In the genomic region with DNA sequence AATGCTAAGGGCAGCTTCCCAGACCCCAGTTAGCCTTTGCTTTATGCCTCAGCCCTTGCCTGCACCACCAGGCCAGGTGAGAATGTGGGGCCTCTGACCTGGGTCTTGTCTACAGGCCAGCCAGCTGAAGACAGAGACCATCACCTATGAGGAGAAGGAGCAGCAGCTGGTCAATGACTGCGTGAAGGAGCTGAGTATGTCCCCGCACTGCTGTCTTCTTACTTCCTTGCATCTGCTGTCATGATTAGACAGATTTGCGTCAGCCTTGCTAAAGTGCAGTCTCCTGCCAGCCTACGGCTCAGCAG, we compare ENCODE assay signal across 11 cellular contexts.
DNase-seq lines count a peak whose midpoint lies in the region; ATAC-seq, FAIRE-seq and TF ChIP-seq lines count a peak whose summit lies in the region.
"Had no signal": no experiment of that assay in that cellular context is flagged by ENCODE, and none has a peak within 500 bp of the region (broad histone marks: within the 10 kb centered on the region; RNA-seq: fewer than 3 reads in every experiment).

No MANE protein-coding gene starts in this region.

- no peak overlapping the region for H3K4me3 Mint-ChIP-seq in activated CD4-positive, alpha-beta T cell treated with anti-CD3 and anti-CD28 coated beads for 36 hours
- H3K4me3 Mint-ChIP-seq in astrocyte (ENCODE audit: unreplicated experiment) (no peak overlapping the region), osteocyte (ENCODE audit: unreplicated experiment) (no peak overlapping the region)

- no peak overlapping the region for H3K4me2 ChIP-seq in astrocyte (ENCODE audit: low read length)

- H3K27me3 ChIP-seq in astrocyte (ENCODE audit: insufficient read depth, low read length), result no peaks in the 10 kb centered on the region
- H3K27me3 ChIP-seq: dorsolateral prefrontal cortex had no signal

- H3K9me3 ChIP-seq in astrocyte (ENCODE audit: insufficient read depth, low read depth, low read length), result no peaks in the 10 kb centered on the region

- no peaks in the 10 kb centered on the region for H3K27me3 Mint-ChIP-seq in activated CD4-positive, alpha-beta T cell treated with anti-CD3 and anti-CD28 coated beads for 36 hours
- H3K27me3 Mint-ChIP-seq in astrocyte (ENCODE audit: low read depth, unreplicated experiment) (no peaks in the 10 kb centered on the region), osteocyte (ENCODE audit: unreplicated experiment) (no peaks in the 10 kb centered on the region)

- H2AFZ ChIP-seq in astrocyte (ENCODE audit: low read depth, low read length), result no peak overlapping the region

- peaks cover 11% of the 10 kb centered on the region for H3K36me3 ChIP-seq in astrocyte (ENCODE audit: insufficient read depth, low read length)

- no peak overlapping the region for H3K27ac ChIP-seq in astrocyte (ENCODE audit: low read depth, low read length)

- intact Hi-C loops in activated CD4-positive, alpha-beta T cell treated with anti-CD3 and anti-CD28 coated beads for 36 hours (cut with DNase I, micrococcal nuclease), result loop anchor here (1.0 to 2.0 kb wide), 3 partner anchors 73 to 297 kb away; no protein-coding TSS in a partner anchor

- CTCF ChIA-PET in activated CD4-positive, alpha-beta T cell treated with anti-CD3 and anti-CD28 coated beads for 36 hours (lab: Charles Lee), result interaction anchor here (0.5 to 5.9 kb wide), 37 partner anchors 9 to 1348 kb away, joined by 3 to 41 read pairs (median 4); a partner anchor contains a TSS

- peaks cover 10% of the 10 kb centered on the region for H3K4me1 ChIP-seq in astrocyte (ENCODE audit: insufficient read depth, low read length)

- H3K4me1 Mint-ChIP-seq in activated CD4-positive, alpha-beta T cell treated with anti-CD3 and anti-CD28 coated beads for 36 hours, result peaks cover 13% of the 10 kb centered on the region
- H3K4me1 Mint-ChIP-seq in astrocyte (ENCODE audit: low read depth, unreplicated experiment) (peaks cover 49% of the 10 kb centered on the region), osteocyte (ENCODE audit: unreplicated experiment) (peaks cover 9% of the 10 kb centered on the region)

- no peak overlapping the region for H3K4me3 ChIP-seq in astrocyte (ENCODE audit: insufficient read depth, low read depth, low read length)
- H3K4me3 ChIP-seq: dorsolateral prefrontal cortex had no signal

- FAIRE-seq in astrocyte (lab: Jason Lieb, UNC), result no peak
- FAIRE-seq: A204.1 had no signal

- TF ChIP-seq CTCF in astrocyte (IDR thresholded peaks at IDR 0.05; ENCODE audit: insufficient read depth, low read depth, low read length), result no peak
- peak; percentile 8 for TF ChIP-seq CTCF in osteocyte (IDR thresholded peaks at IDR 0.05)

- H3K9ac ChIP-seq in astrocyte (ENCODE audit: low read length), result no peak overlapping the region

- DNase-seq in activated CD4-positive, alpha-beta T cell treated with anti-CD3 and anti-CD28 coated beads for 36 hours, result no peak
- DNase-seq in activated CD4-positive, alpha-beta T cell treated with anti-CD3 and anti-CD28 coated beads, Interleukin-2, amount 50 U/mL, for 1 hour, result no peak
- DNase-seq in NCI-H524 treated with DMSO at 0.1 percent for 48 hours (lab: John Stamatoyannopoulos, UW) (peak; percentile 68), astrocyte (ENCODE audit: low read depth) (no peak), osteocyte (ENCODE audit: extremely low spot score, unreplicated experiment) (no peak), T-helper 1 cell (no peak), NCI-H82 (lab: John Stamatoyannopoulos, UW) (no peak), NCI-H187 (lab: John Stamatoyannopoulos, UW) (no peak)

- H3K27ac Mint-ChIP-seq in activated CD4-positive, alpha-beta T cell treated with anti-CD3 and anti-CD28 coated beads for 36 hours, result no peak overlapping the region
- H3K27ac Mint-ChIP-seq in astrocyte (ENCODE audit: unreplicated experiment) (peak overlapping the region; percentile 3), osteocyte (ENCODE audit: unreplicated experiment) (no peak overlapping the region)
- H3K27ac Mint-ChIP-seq: activated T-helper 2 cell treated with anti-CD3 and anti-CD28 coated beads, Interferon-gamma antibody, Interleukin-2, Interleukin-4, amounts not matched to agents 10 μg/mL and 5 μg/mL and 100 μg/mL, durations not matched to agents 14 hours and 24 hours and 36 hours had no signal

- POLR2A ChIA-PET in activated CD4-positive, alpha-beta T cell treated with anti-CD3 and anti-CD28 coated beads for 36 hours (lab: Charles Lee), result interaction anchor here (0.6 kb wide), 1 partner anchor 125 kb away, joined by 6 read pairs; no protein-coding TSS in a partner anchor

- peaks cover 46% of the 10 kb centered on the region for H4K20me1 ChIP-seq in astrocyte (ENCODE audit: insufficient read depth, low read length)

- H3K36me3 Mint-ChIP-seq in activated CD4-positive, alpha-beta T cell treated with anti-CD3 and anti-CD28 coated beads for 36 hours (ENCODE audit: low read depth), result peaks cover 9% of the 10 kb centered on the region
- H3K36me3 Mint-ChIP-seq in astrocyte (ENCODE audit: low read depth, unreplicated experiment) (peaks cover 31% of the 10 kb centered on the region), osteocyte (ENCODE audit: unreplicated experiment) (peaks cover 27% of the 10 kb centered on the region)

- ATAC-seq in activated CD4-positive, alpha-beta T cell treated with anti-CD3 and anti-CD28 coated beads for 36 hours, result peak; percentile 23

- H3K79me2 ChIP-seq in astrocyte (ENCODE audit: insufficient read depth, low read length), result no peaks in the 10 kb centered on the region

- no peaks in the 10 kb centered on the region for H3K9me3 Mint-ChIP-seq in activated CD4-positive, alpha-beta T cell treated with anti-CD3 and anti-CD28 coated beads for 36 hours (ENCODE audit: low read depth)
- H3K9me3 Mint-ChIP-seq in astrocyte (ENCODE audit: unreplicated experiment) (peaks cover 2% of the 10 kb centered on the region), osteocyte (ENCODE audit: unreplicated experiment) (no peaks in the 10 kb centered on the region)
- H3K9me3 Mint-ChIP-seq: activated T-helper 2 cell treated with anti-CD3 and anti-CD28 coated beads, Interferon-gamma antibody, Interleukin-2, Interleukin-4, amounts not matched to agents 10 μg/mL and 5 μg/mL and 100 μg/mL, durations not matched to agents 14 hours and 24 hours and 36 hours had no signal
